In the genomic region with DNA sequence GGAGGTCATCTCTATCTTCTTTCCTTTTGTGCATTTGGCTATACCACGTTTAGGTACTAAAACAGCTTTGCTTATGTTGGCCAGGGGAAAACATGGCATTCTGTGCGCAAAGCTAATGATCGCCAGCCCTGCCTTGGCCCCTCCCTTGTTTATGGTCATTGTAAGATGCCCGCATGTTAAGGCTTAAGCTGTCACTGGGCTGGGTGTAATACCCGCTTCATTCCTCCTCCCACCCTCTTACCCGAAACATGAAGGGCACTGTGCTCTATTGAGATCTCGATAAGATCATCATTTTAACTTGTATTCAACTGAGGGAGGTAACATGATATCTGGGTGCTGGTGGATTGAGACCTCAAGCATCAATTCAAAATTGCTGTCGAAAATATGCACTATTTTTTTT, we compare ENCODE assay signal across 31 cellular contexts.
"Had no signal": no experiment of that assay in that cellular context is flagged by ENCODE, and none has a peak within 500 bp of the region (broad histone marks: within the 10 kb centered on the region; RNA-seq: fewer than 3 reads in every experiment).

No MANE protein-coding gene starts in this region.

- H3K4me3 Mint-ChIP-seq: activated CD4-positive, alpha-beta memory T cell treated with anti-CD3 and anti-CD28 coated beads, Interleukin-2, amount 10 ng/mL, durations not matched to agents 7 days and 5 days; activated CD4-positive, alpha-beta T cell treated with anti-CD3 and anti-CD28 coated beads, Interleukin-2, amount 10 ng/mL, durations not matched to agents 7 days and 5 days; activated naive CD4-positive, alpha-beta T cell treated with anti-CD3 and anti-CD28 coated beads, Interleukin-2, amount 50 U/mL, for 24 hours; activated naive CD8-positive, alpha-beta T cell treated with anti-CD3 and anti-CD28 coated beads for 36 hours; activated naive CD8-positive, alpha-beta T cell treated with anti-CD3 and anti-CD28 coated beads, Interleukin-2, amount 50 U/mL, for 24 hours; activated T-cell treated with anti-CD3 and anti-CD28 coated beads, Interleukin-2, amount 50 U/mL, for 24 hours; activated T-cell treated with anti-CD3 and anti-CD28 coated beads, Interleukin-2, amount 50 U/mL, for 72 hours; effector memory CD8-positive, alpha-beta T cell; T-helper 17 cell; T-helper 2 cell treated with Interferon-gamma antibody and Interleukin-4, amounts not matched to agents 5 μg/mL and 100 μg/mL, for 36 hours had no signal

- H3K27ac Mint-ChIP-seq: activated CD4-positive, alpha-beta memory T cell treated with anti-CD3 and anti-CD28 coated beads, Interleukin-2, amount 10 ng/mL, durations not matched to agents 7 days and 5 days; activated CD4-positive, alpha-beta T cell treated with anti-CD3 and anti-CD28 coated beads, Interleukin-2, amount 10 ng/mL, durations not matched to agents 7 days and 5 days; activated naive CD4-positive, alpha-beta T cell treated with anti-CD3 and anti-CD28 coated beads, Interleukin-2, amount 50 U/mL, for 24 hours; activated naive CD8-positive, alpha-beta T cell treated with anti-CD3 and anti-CD28 coated beads for 36 hours; activated naive CD8-positive, alpha-beta T cell treated with anti-CD3 and anti-CD28 coated beads, Interleukin-2, amount 50 U/mL, for 24 hours; activated T-cell treated with anti-CD3 and anti-CD28 coated beads, Interleukin-2, amount 50 U/mL, for 24 hours; activated T-cell treated with anti-CD3 and anti-CD28 coated beads, Interleukin-2, amount 50 U/mL, for 72 hours; effector memory CD8-positive, alpha-beta T cell; T-helper 17 cell; T-helper 2 cell treated with Interferon-gamma antibody and Interleukin-4, amounts not matched to agents 5 μg/mL and 100 μg/mL, for 36 hours had no signal

- H3K27me3 Mint-ChIP-seq: activated CD4-positive, alpha-beta memory T cell treated with anti-CD3 and anti-CD28 coated beads, Interleukin-2, amount 10 ng/mL, durations not matched to agents 7 days and 5 days; activated CD4-positive, alpha-beta T cell treated with anti-CD3 and anti-CD28 coated beads, Interleukin-2, amount 10 ng/mL, durations not matched to agents 7 days and 5 days; activated naive CD4-positive, alpha-beta T cell treated with anti-CD3 and anti-CD28 coated beads, Interleukin-2, amount 50 U/mL, for 24 hours; activated naive CD8-positive, alpha-beta T cell treated with anti-CD3 and anti-CD28 coated beads for 36 hours; activated naive CD8-positive, alpha-beta T cell treated with anti-CD3 and anti-CD28 coated beads, Interleukin-2, amount 50 U/mL, for 24 hours; activated T-cell treated with anti-CD3 and anti-CD28 coated beads, Interleukin-2, amount 50 U/mL, for 24 hours; effector memory CD8-positive, alpha-beta T cell; T-helper 17 cell had no signal

- H3K9me3 Mint-ChIP-seq: activated CD4-positive, alpha-beta memory T cell treated with anti-CD3 and anti-CD28 coated beads, Interleukin-2, amount 10 ng/mL, durations not matched to agents 7 days and 5 days; activated naive CD4-positive, alpha-beta T cell treated with anti-CD3 and anti-CD28 coated beads, Interleukin-2, amount 50 U/mL, for 24 hours; activated naive CD8-positive, alpha-beta T cell treated with anti-CD3 and anti-CD28 coated beads for 36 hours; activated naive CD8-positive, alpha-beta T cell treated with anti-CD3 and anti-CD28 coated beads, Interleukin-2, amount 50 U/mL, for 24 hours; activated T-cell treated with anti-CD3 and anti-CD28 coated beads, Interleukin-2, amount 50 U/mL, for 24 hours; activated T-cell treated with anti-CD3 and anti-CD28 coated beads, Interleukin-2, amount 50 U/mL, for 72 hours; effector memory CD8-positive, alpha-beta T cell; T-helper 2 cell treated with Interferon-gamma antibody and Interleukin-4, amounts not matched to agents 5 μg/mL and 100 μg/mL, for 36 hours had no signal

- DNase-seq: activated CD4-positive, alpha-beta memory T cell treated with anti-CD3 and anti-CD28 coated beads, Interleukin-2, amount 10 ng/mL, durations not matched to agents 7 days and 5 days; activated CD4-positive, alpha-beta T cell treated with anti-CD3 and anti-CD28 coated beads for 1 hour; activated CD4-positive, alpha-beta T cell treated with anti-CD3 and anti-CD28 coated beads for 4 hours; activated CD4-positive, alpha-beta T cell treated with anti-CD3 and anti-CD28 coated beads, Interleukin-2, amount 10 ng/mL, durations not matched to agents 7 days and 5 days; activated CD4-positive, alpha-beta T cell treated with anti-CD3 and anti-CD28 coated beads, Interleukin-2, amount 50 U/mL, for 4 hours; activated CD8-positive, alpha-beta memory T cell treated with anti-CD3 and anti-CD28 coated beads, Interleukin-2, amount 50 U/mL, for 48 hours; activated gamma-delta T cell; activated naive CD4-positive, alpha-beta T cell; activated naive CD8-positive, alpha-beta T cell treated with anti-CD3 and anti-CD28 coated beads for 36 hours; activated naive CD8-positive, alpha-beta T cell treated with anti-CD3 and anti-CD28 coated beads, Interleukin-2, amount 50 U/mL, for 24 hours; activated T-cell treated with anti-CD3 and anti-CD28 coated beads for 4 hours; activated T-cell treated with anti-CD3 and anti-CD28 coated beads, Interleukin-2, amount 50 U/mL, for 24 hours; activated T-cell treated with anti-CD3 and anti-CD28 coated beads, Interleukin-2, amount 50 U/mL, for 72 hours; adrenal gland; amygdala; body of pancreas; caudate nucleus; cortex of kidney; dermis blood vessel endothelial cell; effector CD4-positive, alpha-beta T cell; effector memory CD8-positive, alpha-beta T cell; erythroblast; foreskin keratinocyte; gastrocnemius medialis; glutamatergic neuron; heart left ventricle; T-helper 17 cell; T1000 had no signal

- H3K27ac ChIP-seq: adrenal gland, body of pancreas, esophagus muscularis mucosa, foreskin keratinocyte, gastrocnemius medialis, heart left ventricle had no signal

- H3K4me1 ChIP-seq: adrenal gland, body of pancreas, esophagus muscularis mucosa, foreskin keratinocyte, gastrocnemius medialis, heart left ventricle had no signal

- H3K9me3 ChIP-seq: adrenal gland, body of pancreas, esophagus muscularis mucosa, gastrocnemius medialis, heart left ventricle had no signal

- ATAC-seq: activated naive CD8-positive, alpha-beta T cell treated with anti-CD3 and anti-CD28 coated beads, Interleukin-2, amount 50 U/mL, for 24 hours; activated T-cell treated with anti-CD3 and anti-CD28 coated beads, Interleukin-2, amount 50 U/mL, for 72 hours; body of pancreas; effector memory CD8-positive, alpha-beta T cell; foreskin keratinocyte; gastrocnemius medialis; heart left ventricle; T-helper 17 cell had no signal

- H3K36me3 ChIP-seq: adrenal gland, gastrocnemius medialis had no signal

- H3K4me1 Mint-ChIP-seq: activated CD4-positive, alpha-beta memory T cell treated with anti-CD3 and anti-CD28 coated beads, Interleukin-2, amount 10 ng/mL, durations not matched to agents 7 days and 5 days; activated CD4-positive, alpha-beta T cell treated with anti-CD3 and anti-CD28 coated beads, Interleukin-2, amount 10 ng/mL, durations not matched to agents 7 days and 5 days; activated naive CD4-positive, alpha-beta T cell treated with anti-CD3 and anti-CD28 coated beads, Interleukin-2, amount 50 U/mL, for 24 hours; activated naive CD8-positive, alpha-beta T cell treated with anti-CD3 and anti-CD28 coated beads for 36 hours; activated naive CD8-positive, alpha-beta T cell treated with anti-CD3 and anti-CD28 coated beads, Interleukin-2, amount 50 U/mL, for 24 hours; T-helper 17 cell had no signal

- H3K27me3 ChIP-seq: adrenal gland, body of pancreas, esophagus muscularis mucosa, foreskin keratinocyte, gastrocnemius medialis, heart left ventricle had no signal

- H3K4me3 ChIP-seq: adrenal gland, body of pancreas, esophagus muscularis mucosa, gastrocnemius medialis, heart left ventricle had no signal
